In the genomic region with DNA sequence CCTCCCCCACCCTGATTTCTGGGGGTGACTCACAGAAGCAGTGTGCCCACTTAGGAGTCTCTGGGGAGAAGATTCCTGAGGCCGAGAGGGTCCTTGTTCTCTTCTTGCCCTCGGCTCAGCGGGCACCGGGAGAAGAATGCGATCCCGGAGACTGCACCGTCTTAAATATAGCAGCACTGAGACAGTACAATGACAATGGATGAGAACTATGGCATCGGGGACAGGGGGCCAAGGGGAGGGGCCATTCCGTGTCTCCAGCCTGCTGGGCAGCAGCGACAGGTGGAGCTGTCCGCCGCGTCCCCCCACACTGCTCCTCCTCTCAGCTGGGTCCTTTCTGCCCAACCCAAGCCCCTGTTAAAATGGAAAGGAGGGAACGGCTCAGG, we compare ENCODE assay signal across 10 cellular contexts. TPM values are rescaled to one million over a fixed set of nuclear protein-coding genes. Genes with fewer than 3 reads are reported as not detected.
DNase-seq lines count a peak whose midpoint lies in the region; ATAC-seq and TF ChIP-seq lines count a peak whose summit lies in the region.
"Had no signal": no experiment of that assay in that cellular context is flagged by ENCODE, and none has a peak within 500 bp of the region (broad histone marks: within the 10 kb centered on the region; RNA-seq: fewer than 3 reads in every experiment).

A gene (minus strand): TSS at position 138 of the 383 bp plus-strand sequence. CDS start 3,499 bp downstream, outside the sequence.

- no peak for TF ChIP-seq CTCF in coronary artery (IDR thresholded peaks at IDR 0.05)
- no peak for TF ChIP-seq CTCF in thoracic aorta (IDR thresholded peaks at IDR 0.05)

- H3K36me3 ChIP-seq in thoracic aorta: no peaks in the 10 kb centered on the region
- H3K36me3 ChIP-seq: cardiac muscle cell had no signal

- no peak within 1 kb of the TSS for H3K4me3 Mint-ChIP-seq in activated naive CD4-positive, alpha-beta T cell treated with anti-CD3 and anti-CD28 coated beads, Interleukin-2, amount 50 U/mL, for 24 hours
- H3K4me3 Mint-ChIP-seq: type B pancreatic cell had no signal

- peak within 1 kb of the TSS; percentile 76 to 88 for H3K27ac ChIP-seq in coronary artery
- peak within 1 kb of the TSS; percentile 85 to 88 for H3K27ac ChIP-seq in thoracic aorta
- H3K27ac ChIP-seq: cardiac muscle cell had no signal

- H3K4me1 Mint-ChIP-seq in activated naive CD4-positive, alpha-beta T cell treated with anti-CD3 and anti-CD28 coated beads, Interleukin-2, amount 50 U/mL, for 24 hours: peaks cover 5% of the 10 kb centered on the region

- no peaks in the 10 kb centered on the region for H3K9me3 ChIP-seq in thoracic aorta

- ATAC-seq in thoracic aorta (ENCODE audit: insufficient number of reproducible peaks, low FRiP score, low read depth): peak; percentile 36
- no peak for ATAC-seq in GM18867 (IDR thresholded peaks at IDR 0.05; ENCODE audit: unreplicated experiment)

- H3K9me3 Mint-ChIP-seq in activated naive CD4-positive, alpha-beta T cell treated with anti-CD3 and anti-CD28 coated beads, Interleukin-2, amount 50 U/mL, for 24 hours: no peaks in the 10 kb centered on the region
- H3K9me3 Mint-ChIP-seq: type B pancreatic cell had no signal

- no peaks in the 10 kb centered on the region for H3K36me3 Mint-ChIP-seq in activated naive CD4-positive, alpha-beta T cell treated with anti-CD3 and anti-CD28 coated beads, Interleukin-2, amount 50 U/mL, for 24 hours
- H3K36me3 Mint-ChIP-seq: type B pancreatic cell had no signal

- no peak for DNase-seq in activated naive CD4-positive, alpha-beta T cell (lab: John Stamatoyannopoulos, UW)
- DNase-seq in coronary artery (ENCODE audit: low spot score): no peak
- DNase-seq in lung microvascular endothelial cell (ENCODE audit: low read depth in 2 of 2): peak; percentile 6 to 20
- DNase-seq in thoracic aorta (ENCODE audit: low spot score): no peak
- DNase-seq in KG1 (lab: John Stamatoyannopoulos, UW): no peak
- no peak for DNase-seq in T-helper 9 cell

- H3K27ac Mint-ChIP-seq in activated naive CD4-positive, alpha-beta T cell treated with anti-CD3 and anti-CD28 coated beads, Interleukin-2, amount 50 U/mL, for 24 hours: peak within 1 kb of the TSS; percentile 38
- H3K27ac Mint-ChIP-seq: type B pancreatic cell had no signal

- H3K4me3 ChIP-seq in coronary artery (peak within 1 kb of the TSS; percentile 52), thoracic aorta (peak within 1 kb of the TSS; percentile 70)
- H3K4me3 ChIP-seq: cardiac muscle cell had no signal

- peaks cover 13 to 23% of the 10 kb centered on the region in 2 donors for H3K4me1 ChIP-seq in thoracic aorta (ENCODE audit: control insufficient read depth in 1 of 2, low read depth in 2 of 2)

- no peaks in the 10 kb centered on the region for H3K27me3 ChIP-seq in thoracic aorta (replicated peaks; ENCODE audit: insufficient read depth)
- H3K27me3 ChIP-seq: cardiac muscle cell had no signal

- peaks cover 2% of the 10 kb centered on the region for H3K27me3 Mint-ChIP-seq in activated naive CD4-positive, alpha-beta T cell treated with anti-CD3 and anti-CD28 coated beads, Interleukin-2, amount 50 U/mL, for 24 hours

RNA-seq across cellular contexts. Expression of the gene that starts here (rescaled TPM):
- total RNA-seq in lung microvascular endothelial cell: under 0.01 TPM in 1 of 2 replicates, not detected in the other
- total RNA-seq in thoracic aorta: 1 to 10 TPM; 1.5 to 1.6 TPM

Comparison
In these comparisons a context has a peak if more than half of its experiments do, and no peak if none do; other contexts are left out.
1. Peak in DNase-seq in lung microvascular endothelial cell; RNA of the gene not detected or under 1 TPM.